ENCODE assay signal across 7 cellular contexts in genomic region chr11:14569516-14569915, GRCh38. TPM values are rescaled to one million over a fixed set of nuclear protein-coding genes. Genes with fewer than 3 reads are reported as not detected.
DNase-seq lines count a peak whose midpoint lies in the region; ATAC-seq and TF ChIP-seq lines count a peak whose summit lies in the region.
"Not testable (repeated sequence)": the region's sequence is repeated elsewhere in the genome, so short reads cannot be mapped to it uniquely, and the experiment has no call there.

No MANE protein-coding gene starts in this region.

- POLR2A ChIA-PET in CD8-positive, alpha-beta T cell (lab: Charles Lee), result interaction anchor here (0.7 to 3.3 kb wide), 6 partner anchors 9 to 75 kb away, joined by 3 to 14 read pairs (median 4); no protein-coding TSS in a partner anchor

- H3K4me1 ChIP-seq in CD8-positive, alpha-beta T cell (ENCODE audit: insufficient read depth, low read length), result peaks cover 35% of the 10 kb centered on the region

- H3K27me3 Mint-ChIP-seq in CD8-positive, alpha-beta T cell (ENCODE audit: low read depth); T-helper 17 cell; central memory CD8-positive, alpha-beta T cell; natural killer cell (ENCODE audit: low read depth in 2 of 2): not testable (repeated sequence)

- peak overlapping the region; percentile 77 for H3K27ac Mint-ChIP-seq in CD8-positive, alpha-beta T cell
- H3K27ac Mint-ChIP-seq in T-helper 17 cell (peak overlapping the region; percentile 85), natural killer cell (peak overlapping the region; percentile 2 to 19)
- H3K27ac Mint-ChIP-seq in central memory CD8-positive, alpha-beta T cell (ENCODE audit: low read depth), result peak overlapping the region; percentile 77

- H3K4me3 Mint-ChIP-seq in CD8-positive, alpha-beta T cell, result not testable (repeated sequence)
- H3K4me3 Mint-ChIP-seq in T-helper 17 cell (peak overlapping the region; percentile 3), natural killer cell (peak overlapping the region; percentile 11)
- H3K4me3 Mint-ChIP-seq in central memory CD8-positive, alpha-beta T cell, result peak overlapping the region; percentile 51

- CTCF ChIA-PET in CD8-positive, alpha-beta T cell (lab: Charles Lee), result interaction anchor here (1.1 kb wide), 1 partner anchor 75 kb away, joined by 3 read pairs; the partner anchor contains the start of gene PDE3B

- H3K4me1 Mint-ChIP-seq in CD8-positive, alpha-beta T cell (ENCODE audit: low read depth), result peaks cover 67% of the 10 kb centered on the region
- peaks cover 19% of the 10 kb centered on the region for H3K4me1 Mint-ChIP-seq in T-helper 17 cell
- H3K4me1 Mint-ChIP-seq in central memory CD8-positive, alpha-beta T cell, result peaks cover 51% of the 10 kb centered on the region
- H3K4me1 Mint-ChIP-seq in natural killer cell, result peaks cover 15 to 22% of the 10 kb centered on the region in 2 donors

- not testable (repeated sequence) for H3K9me3 ChIP-seq in CD8-positive, alpha-beta T cell (ENCODE audit: low read length); T-helper 17 cell (ENCODE audit: control insufficient read depth, low read length, poor library complexity, severe bottlenecking)

- H3K27ac ChIP-seq in CD8-positive, alpha-beta T cell (ENCODE audit: low read depth, low read length), result not testable (repeated sequence)

- peaks cover 34% of the 10 kb centered on the region for H3K9me3 Mint-ChIP-seq in CD8-positive, alpha-beta T cell
- H3K9me3 Mint-ChIP-seq in central memory CD8-positive, alpha-beta T cell, result peaks cover 14% of the 10 kb centered on the region
- not testable (repeated sequence) for H3K9me3 Mint-ChIP-seq in natural killer cell

- H3K4me3 ChIP-seq in CD8-positive, alpha-beta T cell (ENCODE audit: low read depth, low read length), result not testable (repeated sequence)

- not testable (repeated sequence) for ATAC-seq in CD8-positive, alpha-beta T cell; T-helper 17 cell; central memory CD8-positive, alpha-beta T cell (replicated peaks; ENCODE audit: extremely low read depth, poor library complexity, severe bottlenecking); natural killer cell

- H3K36me3 ChIP-seq in CD8-positive, alpha-beta T cell (ENCODE audit: insufficient read depth, low read length), result not testable (repeated sequence)

- intact Hi-C loops in CD8-positive, alpha-beta T cell (cut with DNase I, micrococcal nuclease), result loop anchor here in 1 of 2 experiments (2.0 kb wide), 1 partner anchor 15 kb away; no protein-coding TSS in a partner anchor
- intact Hi-C loops in natural killer cell (cut with micrococcal nuclease), result not testable (repeated sequence)

- peak in 6 of 7 experiments; percentile 9 to 73 (median 38) for DNase-seq in CD8-positive, alpha-beta T cell
- peak in 1 of 3 donors; percentile 21 for DNase-seq in T-helper 17 cell
- DNase-seq in activated CD4-positive, alpha-beta T cell treated with anti-CD3 and anti-CD28 coated beads, Interleukin-2, amount 50 U/mL, for 1 hour, result peak; percentile 52
- DNase-seq in activated T-cell treated with anti-CD3 and anti-CD28 coated beads, Interleukin-2, amount 50 U/mL, for 1 hour, result peak; percentile 41
- peak; percentile 10 for DNase-seq in activated naive CD4-positive, alpha-beta T cell treated with Interleukin-2 at 50 U/mL for 16 hours
- peak; percentile 17 to 54 for DNase-seq in central memory CD8-positive, alpha-beta T cell (ENCODE audit: low spot score in 2 of 2)
- DNase-seq in natural killer cell, result peak; percentile 17

- not testable (repeated sequence) for H3K27me3 ChIP-seq in CD8-positive, alpha-beta T cell (ENCODE audit: insufficient read depth, low read length)

- H3K36me3 Mint-ChIP-seq in CD8-positive, alpha-beta T cell, result peaks cover 91% of the 10 kb centered on the region
- H3K36me3 Mint-ChIP-seq in T-helper 17 cell (ENCODE audit: low read depth) (peaks cover 10% of the 10 kb centered on the region), natural killer cell (peaks cover 25% of the 10 kb centered on the region)
- not testable (repeated sequence) for H3K36me3 Mint-ChIP-seq in central memory CD8-positive, alpha-beta T cell (ENCODE audit: insufficient read depth)

- TF ChIP-seq CTCF in CD8-positive, alpha-beta T cell (IDR thresholded peaks at IDR 0.05); natural killer cell (IDR thresholded peaks at IDR 0.05): not testable (repeated sequence)

RNA-seq across cellular contexts. Expression of gene PSMA1, which starts 49.3 kb away (rescaled TPM):
- 100 to 1,000 TPM; 177 to 193 TPM for total RNA-seq in CD8-positive, alpha-beta T cell
- total RNA-seq in T-helper 17 cell (100 to 1,000 TPM; 140 to 166 TPM), natural killer cell (100 to 1,000 TPM; 143 to 176 (median 155) TPM)

Comparison
In these comparisons a context has a peak if more than half of its experiments do, and no peak if none do; other contexts are left out.
1. H3K27ac Mint-ChIP-seq: peak in every context shown above with its lines; median percentile 85 in T-helper 17 cell; 77 in CD8-positive, alpha-beta T cell; 77 in central memory CD8-positive, alpha-beta T cell; 10 in natural killer cell.